Comparison of ENCODE assay signal across 27 cellular contexts in genomic region chr6:30142665-30143064, GRCh38.
"Had no signal": no experiment of that assay in that cellular context is flagged by ENCODE, and none has a peak within 500 bp of the region (broad histone marks: within the 10 kb centered on the region; RNA-seq: fewer than 3 reads in every experiment).

No MANE protein-coding gene starts in this region.

- ATAC-seq: stimulated activated effector memory CD8-positive, alpha-beta T cell treated with anti-CD3 and anti-CD28 coated beads, Interleukin-12 subunit alpha, Interleukin-12 subunit beta, amount 100 ng/mL, for 72 hours; stimulated activated memory B cell treated with anti-CD40 and anti-IgM and Interleukin-4, amounts not matched to agents 10 μg/mL and 1 μg/mL and 100 μg/mL, for 72 hours; stimulated activated naive B cell treated with anti-CD40 and anti-IgM and Interleukin-4, amounts not matched to agents 10 μg/mL and 1 μg/mL and 100 μg/mL, for 72 hours; stimulated activated naive CD8-positive, alpha-beta T cell treated with anti-CD3 and anti-CD28 coated beads, Interleukin-15, amount 100 ng/mL, for 72 hours; stimulated activated naive CD8-positive, alpha-beta T cell treated with anti-CD3 and anti-CD28 coated beads, Interleukin-15, Interleukin-2, amounts not matched to agents 100 U/mL and 50 U/mL, for 24 hours; upper lobe of right lung had no signal

- H3K4me3 ChIP-seq: stomach, suprapubic skin, testis, thoracic aorta, thyroid gland, tibial artery, tibial nerve, transverse colon, upper lobe of left lung, upper lobe of right lung, uterus, vagina had no signal

- H3K4me1 ChIP-seq: stomach, suprapubic skin, testis, thyroid gland, tibial artery, tibial nerve, upper lobe of left lung, upper lobe of right lung, uterus, vagina had no signal

- DNase-seq: stimulated activated CD4-positive, alpha-beta T cell treated with anti-CD3 and anti-CD28 coated beads, Interleukin-2, amount 100 ng/mL, for 48 hours; stimulated activated CD4-positive, alpha-beta T cell treated with anti-CD3 and anti-CD28 coated beads, Interleukin-4, amount 100 ng/mL, for 1 hour; stimulated activated CD4-positive, alpha-beta T cell treated with anti-CD3 and anti-CD28 coated beads, Interleukin-4, amount 100 ng/mL, for 24 hours; stimulated activated CD4-positive, alpha-beta T cell treated with anti-CD3 and anti-CD28 coated beads, Interleukin-4, amount 100 ng/mL, for 4 hours; stimulated activated CD8-positive, alpha-beta memory T cell treated with anti-CD3 and anti-CD28 coated beads, Interleukin-4, amount 100 ng/mL, for 48 hours; stimulated activated naive B cell treated with anti-CD40 and anti-IgM and Interleukin-4, amounts not matched to agents 10 μg/mL and 1 μg/mL and 100 μg/mL, for 72 hours; stimulated activated naive CD4-positive, alpha-beta T cell; stimulated activated naive CD4-positive, alpha-beta T cell treated with Interleukin-2 at 50 U/mL for 16 hours; stimulated activated naive CD8-positive, alpha-beta T cell treated with anti-CD3 and anti-CD28 coated beads, Interleukin-15, amount 100 ng/mL, for 72 hours; stimulated activated naive CD8-positive, alpha-beta T cell treated with anti-CD3 and anti-CD28 coated beads, Interleukin-15, Interleukin-2, amounts not matched to agents 100 U/mL and 50 U/mL, for 24 hours; stomach; substantia nigra; testis; thyroid gland; tibial artery; transverse colon; trophoblast cell; upper lobe of left lung; upper lobe of right lung; uterus had no signal

- H3K27ac ChIP-seq: stomach, suprapubic skin, testis, thoracic aorta, thyroid gland, tibial artery, tibial nerve, transverse colon, upper lobe of left lung, upper lobe of right lung, uterus, vagina had no signal

- H3K36me3 ChIP-seq: stomach, suprapubic skin, thoracic aorta, thyroid gland, tibial artery, tibial nerve, transverse colon, upper lobe of left lung, upper lobe of right lung, uterus, vagina had no signal

- H3K9me3 ChIP-seq: stomach, suprapubic skin, testis, thoracic aorta, thyroid gland, tibial artery, tibial nerve, transverse colon, upper lobe of left lung, upper lobe of right lung, uterus, vagina had no signal

- FAIRE-seq: urothelium cell line had no signal
